ENCODE assay signal across 12 cellular contexts in genomic region chr3:4314688-4315087, GRCh38. TPM values are rescaled to one million over a fixed set of nuclear protein-coding genes. Genes with fewer than 3 reads are reported as not detected.
DNase-seq lines count a peak whose midpoint lies in the region; ATAC-seq and TF ChIP-seq lines count a peak whose summit lies in the region.
"Had no signal": no experiment of that assay in that cellular context is flagged by ENCODE, and none has a peak within 500 bp of the region (broad histone marks: within the 10 kb centered on the region; RNA-seq: fewer than 3 reads in every experiment).

No MANE protein-coding gene starts in this region.

- H4K20me1 ChIP-seq in OCI-LY1 (ENCODE audit: insufficient read depth, low read length) = no peaks in the 10 kb centered on the region

- H3K9me2 ChIP-seq in OCI-LY1 (ENCODE audit: low read depth, low read length) = no peaks in the 10 kb centered on the region

- TF ChIP-seq CTCF in OCI-LY1 (IDR thresholded peaks at IDR 0.05; ENCODE audit: low read length) (peak; percentile 40), epithelial cell of esophagus (IDR thresholded peaks at IDR 0.05; ENCODE audit: insufficient read depth, low read depth, low read length, missing control alignments) (peak; percentile 28), progenitor cell of endocrine pancreas (IDR thresholded peaks at IDR 0.05; ENCODE audit: unreplicated experiment) (peak; percentile 28)

- ATAC-seq in GM19395 (IDR thresholded peaks at IDR 0.05; ENCODE audit: unreplicated experiment) = no peak

- H3K4me3 ChIP-seq in OCI-LY1 (ENCODE audit: low read depth, low read length, poor library complexity, severe bottlenecking) = no peak overlapping the region
- H3K4me3 ChIP-seq in epithelial cell of esophagus (ENCODE audit: low read length) = no peak overlapping the region
- H3K4me3 ChIP-seq: left ventricle myocardium inferior, stomach had no signal

- H3K36me3 ChIP-seq in OCI-LY1 (ENCODE audit: insufficient read depth, low read length) = peaks cover 44% of the 10 kb centered on the region

- H3K4me3 Mint-ChIP-seq in progenitor cell of endocrine pancreas (ENCODE audit: low read depth) = no peak overlapping the region

- no peaks in the 10 kb centered on the region for H3K4me1 ChIP-seq in OCI-LY1 (ENCODE audit: insufficient read depth, low read length, severe bottlenecking)

- no peaks in the 10 kb centered on the region for H3K27me3 Mint-ChIP-seq in progenitor cell of endocrine pancreas

- peaks cover 7% of the 10 kb centered on the region for H3K9me3 Mint-ChIP-seq in progenitor cell of endocrine pancreas (ENCODE audit: low read depth)

- peaks cover 11% of the 10 kb centered on the region for H3K4me1 Mint-ChIP-seq in progenitor cell of endocrine pancreas (ENCODE audit: low read depth)

- no peaks in the 10 kb centered on the region for H3K79me2 ChIP-seq in OCI-LY1 (ENCODE audit: insufficient read depth, low read length)

- peaks cover 55% of the 10 kb centered on the region for H3K36me3 Mint-ChIP-seq in progenitor cell of endocrine pancreas (ENCODE audit: insufficient read depth)

- H3K27ac ChIP-seq in OCI-LY1 (ENCODE audit: low read depth, low read length, poor library complexity, severe bottlenecking) = no peak overlapping the region
- H3K27ac ChIP-seq: left ventricle myocardium inferior, stomach had no signal

- DNase-seq in DMS53 (lab: John Stamatoyannopoulos, UW) (peak; percentile 0), DMS53 treated with DMSO at 0.1 percent for 48 hours (lab: John Stamatoyannopoulos, UW; ENCODE audit: unreplicated experiment) (no peak), epithelial cell of esophagus (ENCODE audit: low read depth) (peak; percentile 17), progenitor cell of endocrine pancreas (ENCODE audit: low spot score, unreplicated experiment) (no peak), NCI-H69 (lab: John Stamatoyannopoulos, UW) (no peak), NCI-H1694 treated with DMSO at 0.1 percent for 48 hours (lab: John Stamatoyannopoulos, UW) (no peak)
- DNase-seq: left ventricle myocardium inferior, NCI-H1930, occipital lobe, stomach had no signal

- no peak overlapping the region for H2AFZ ChIP-seq in OCI-LY1 (ENCODE audit: low read length)

- H3K27me3 ChIP-seq in OCI-LY1 (ENCODE audit: insufficient read depth, low read length) = no peaks in the 10 kb centered on the region
- H3K27me3 ChIP-seq: stomach had no signal

- no peaks in the 10 kb centered on the region for H3K9me3 ChIP-seq in OCI-LY1 (ENCODE audit: low read length)
- H3K9me3 ChIP-seq: left ventricle myocardium inferior, stomach had no signal

- no peak overlapping the region for H3K27ac Mint-ChIP-seq in progenitor cell of endocrine pancreas

- H3K9ac ChIP-seq in OCI-LY1 (ENCODE audit: low read length) = no peak overlapping the region

- H3K4me2 ChIP-seq in OCI-LY1 (ENCODE audit: low read length) = no peak overlapping the region

- H3F3A ChIP-seq in OCI-LY1 (ENCODE audit: insufficient read depth, low read length) = no peaks in the 10 kb centered on the region

RNA-seq across cellular contexts. Expression of gene SETMAR, which starts 11.5 kb away (rescaled TPM):
- total RNA-seq in progenitor cell of endocrine pancreas = 40.6 and 42.4 TPM in 2 replicates

Comparison
In these comparisons a context has a peak if more than half of its experiments do, and no peak if none do; other contexts are left out.
1. DNase-seq: peak in DMS53 (single experiment) and epithelial cell of esophagus (single experiment); none in DMS53 treated with DMSO at 0.1 percent for 48 hours (single experiment), progenitor cell of endocrine pancreas (single experiment), NCI-H69 (single experiment) and NCI-H1694 treated with DMSO at 0.1 percent for 48 hours (single experiment).
2. Peak in every context shown above with its lines, with median percentiles within 50 percentile points of each other: CTCF ChIP-seq.